8 cellular contexts compared by ENCODE assay signal in genomic region chr17:4420692-4421131, GRCh38. TPM values are rescaled to one million over a fixed set of nuclear protein-coding genes. Genes with fewer than 3 reads are reported as not detected.
DNase-seq lines count a peak whose midpoint lies in the region; ATAC-seq, FAIRE-seq and TF ChIP-seq lines count a peak whose summit lies in the region.

No MANE protein-coding gene starts in this region.

- no peaks in the 10 kb centered on the region for H3K4me1 ChIP-seq in right lobe of liver

- no peaks in the 10 kb centered on the region for H3K27me3 Mint-ChIP-seq in activated CD4-positive, alpha-beta T cell treated with anti-CD3 and anti-CD28 coated beads, Interleukin-2, amount 10 ng/mL, durations not matched to agents 7 days and 5 days

- DNase-seq in BJ (ENCODE audit: low read depth) (no peak), H54 (ENCODE audit: insufficient read length, low spot score) (peak; percentile 77), NCI-H510A treated with DMSO at 0.1 percent for 48 hours (lab: John Stamatoyannopoulos, UW) (peak; percentile 67), dermis microvascular lymphatic vessel endothelial cell (ENCODE audit: low read depth in 2 of 2) (peak; percentile 79 to 81), right lobe of liver (peak in 1 of 3 donors; percentile 62)
- peak; percentile 80 for DNase-seq in activated CD4-positive, alpha-beta T cell treated with anti-CD3 and anti-CD28 coated beads, Interleukin-2, amount 10 ng/mL, durations not matched to agents 7 days and 5 days
- DNase-seq in stimulated activated CD8-positive, alpha-beta memory T cell treated with anti-CD3 and anti-CD28 coated beads, Interleukin-12 subunit alpha, Interleukin-12 subunit beta, amount 100 ng/mL, for 1 hour (ENCODE audit: low read depth) = peak; percentile 47

- TF ChIP-seq CTCF in BJ (IDR thresholded peaks at IDR 0.05; ENCODE audit: insufficient read depth, low read depth, low read length) = peak; percentile 86
- TF ChIP-seq CTCF in right lobe of liver (IDR thresholded peaks at IDR 0.05) = peak; percentile 82 to 93 (median 89)

- intact Hi-C loops in right lobe of liver (cut with DNase I) = loop anchor here (10.0 kb wide), 2 partner anchors 84 to 124 kb away; no protein-coding TSS in a partner anchor

- 2% methylated on average over 7 of the region's 7 CpGs for WGBS in right lobe of liver (ENCODE audit: insufficient coverage, low coverage, low lambda C conversion rate, missing lambda C conversion rate)

- H3K9me3 Mint-ChIP-seq in activated CD4-positive, alpha-beta T cell treated with anti-CD3 and anti-CD28 coated beads, Interleukin-2, amount 10 ng/mL, durations not matched to agents 7 days and 5 days = no peaks in the 10 kb centered on the region

- TF ChIP-seq POLR2A in H54 (IDR thresholded peaks at IDR 0.05; ENCODE audit: low read depth, low read length) = no peak
- TF ChIP-seq POLR2A in right lobe of liver (IDR thresholded peaks at IDR 0.05) = no peak

- H3K36me3 Mint-ChIP-seq in activated CD4-positive, alpha-beta T cell treated with anti-CD3 and anti-CD28 coated beads, Interleukin-2, amount 10 ng/mL, durations not matched to agents 7 days and 5 days (ENCODE audit: low read depth) = no peaks in the 10 kb centered on the region

- POLR2A ChIA-PET in BJ (lab: Charles Lee) = no interaction called here
- POLR2A ChIA-PET in activated CD4-positive, alpha-beta T cell treated with anti-CD3 and anti-CD28 coated beads, Interleukin-2, amount 10 ng/mL, durations not matched to agents 7 days and 5 days (lab: Charles Lee) = no interaction called here

- CTCF ChIA-PET in BJ (lab: Yijun Ruan, JAX) = interaction anchor here (0.6 to 2.2 kb wide), 20 partner anchors 9 to 267 kb away, joined by 3 to 12 read pairs (median 4); no protein-coding TSS in a partner anchor
- CTCF ChIA-PET in activated CD4-positive, alpha-beta T cell treated with anti-CD3 and anti-CD28 coated beads, Interleukin-2, amount 10 ng/mL, durations not matched to agents 7 days and 5 days (lab: Charles Lee) = interaction anchor here (0.6 to 2.3 kb wide), 10 partner anchors 11 to 678 kb away, joined by 3 to 11 read pairs (median 4); partner anchors contain the start of gene SPNS3

- no peaks in the 10 kb centered on the region for H3K27me3 ChIP-seq in BJ (ENCODE audit: control insufficient read depth, insufficient read depth, low read length)
- H3K27me3 ChIP-seq in right lobe of liver = no peaks in the 10 kb centered on the region

- ATAC-seq in right lobe of liver (peak; percentile 95 to 97 (median 95)), GM21390 (IDR thresholded peaks at IDR 0.05; ENCODE audit: unreplicated experiment) (no peak)

- no peaks in the 10 kb centered on the region for H3K36me3 ChIP-seq in BJ (ENCODE audit: control insufficient read depth, insufficient read depth, low read length)
- H3K36me3 ChIP-seq in right lobe of liver = no peaks in the 10 kb centered on the region

- H3K27ac ChIP-seq in right lobe of liver = no peak overlapping the region

- peak overlapping the region; percentile 6 for H3K27ac Mint-ChIP-seq in activated CD4-positive, alpha-beta T cell treated with anti-CD3 and anti-CD28 coated beads, Interleukin-2, amount 10 ng/mL, durations not matched to agents 7 days and 5 days

- no peak overlapping the region for H3K4me3 ChIP-seq in BJ (ENCODE audit: low read depth, low read length)
- H3K4me3 ChIP-seq in right lobe of liver = no peak overlapping the region

- H3K9me3 ChIP-seq in right lobe of liver = no peaks in the 10 kb centered on the region

- FAIRE-seq in H54 (lab: Jason Lieb, UNC) = peak; percentile 93

- H3K4me3 Mint-ChIP-seq in activated CD4-positive, alpha-beta T cell treated with anti-CD3 and anti-CD28 coated beads, Interleukin-2, amount 10 ng/mL, durations not matched to agents 7 days and 5 days = no peak overlapping the region

- H3K4me1 Mint-ChIP-seq in activated CD4-positive, alpha-beta T cell treated with anti-CD3 and anti-CD28 coated beads, Interleukin-2, amount 10 ng/mL, durations not matched to agents 7 days and 5 days = peaks cover 6% of the 10 kb centered on the region

RNA-seq across cellular contexts. Expression of gene SPNS3, which starts 13.0 kb away (rescaled TPM):
- polyA plus RNA-seq in BJ (2011; rRNA removed) = not detected in 2 replicates
- polyA minus RNA-seq in BJ (2011; rRNA and poly(A)+ RNA removed) = 0.10 TPM in 1 of 2 replicates, not detected in the other
- total RNA-seq in activated CD4-positive, alpha-beta T cell treated with anti-CD3 and anti-CD28 coated beads, Interleukin-2, amount 10 ng/mL, durations not matched to agents 7 days and 5 days = 1 to 10 TPM; 6.5 to 8.0 TPM
- total RNA-seq in dermis microvascular lymphatic vessel endothelial cell (0.51 and 0.63 TPM in 2 replicates), right lobe of liver (not detected)

RNA-seq across cellular contexts. Expression of gene UBE2G1, which starts 54.2 kb away (rescaled TPM):
- 23.1 and 35.1 TPM in 2 replicates for polyA plus RNA-seq in BJ (2011; rRNA removed)
- 11.8 and 16.4 TPM in 2 replicates for polyA minus RNA-seq in BJ (2011; rRNA and poly(A)+ RNA removed)
- total RNA-seq in activated CD4-positive, alpha-beta T cell treated with anti-CD3 and anti-CD28 coated beads, Interleukin-2, amount 10 ng/mL, durations not matched to agents 7 days and 5 days = 10 to 100 TPM; 51.6 to 56.7 TPM
- 28.9 and 36.7 TPM in 2 replicates for total RNA-seq in dermis microvascular lymphatic vessel endothelial cell
- 10 to 100 TPM; 30.3 to 45.5 (median 38.8) TPM for total RNA-seq in right lobe of liver
